In the genomic region with DNA sequence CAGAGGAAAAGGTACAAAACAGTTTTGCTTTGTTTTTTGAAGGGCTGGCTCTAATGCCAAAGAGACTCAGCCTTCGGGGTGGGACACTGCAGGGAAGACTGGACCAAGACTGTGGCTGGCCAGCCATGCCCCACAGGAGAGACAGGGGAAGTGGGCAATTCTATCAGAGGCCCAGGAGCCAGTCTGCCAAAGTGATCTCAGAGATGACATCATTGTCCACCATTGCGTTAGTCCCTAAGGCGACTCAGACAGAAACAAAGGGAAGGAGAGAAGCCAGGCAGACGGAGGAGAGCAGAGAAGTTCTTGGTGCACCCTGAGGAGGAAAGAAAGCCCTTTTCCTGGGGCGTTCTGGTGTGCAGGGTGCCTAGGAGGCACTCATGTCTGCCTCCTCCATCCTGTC, we compare ENCODE assay signal across 11 cellular contexts. TPM values are rescaled to one million over a fixed set of nuclear protein-coding genes. Genes with fewer than 3 reads are reported as not detected.
DNase-seq lines count a peak whose midpoint lies in the region; ATAC-seq and TF ChIP-seq lines count a peak whose summit lies in the region.
"Had no signal": no experiment of that assay in that cellular context is flagged by ENCODE, and none has a peak within 500 bp of the region (broad histone marks: within the 10 kb centered on the region; RNA-seq: fewer than 3 reads in every experiment).

No MANE protein-coding gene starts in this region.

- H3K4me1 Mint-ChIP-seq in activated CD8-positive, alpha-beta memory T cell treated with anti-CD3 and anti-CD28 coated beads, Interleukin-2, amount 10 ng/mL, durations not matched to agents 7 days and 5 days: no peaks in the 10 kb centered on the region

- CTCF ChIA-PET in activated CD8-positive, alpha-beta memory T cell treated with anti-CD3 and anti-CD28 coated beads, Interleukin-2, amount 10 ng/mL, durations not matched to agents 7 days and 5 days (lab: Charles Lee): interaction anchor here (1.4 kb wide), 1 partner anchor 15 kb away, joined by 3 read pairs; no protein-coding TSS in a partner anchor

- H3K4me1 ChIP-seq in osteoblast (ENCODE audit: insufficient read depth, low read length): peaks cover 19% of the 10 kb centered on the region

- ATAC-seq in activated CD8-positive, alpha-beta memory T cell treated with anti-CD3 and anti-CD28 coated beads, Interleukin-2, amount 10 ng/mL, durations not matched to agents 7 days and 5 days: no peak

- no peak overlapping the region for H3K4me2 ChIP-seq in osteoblast (ENCODE audit: insufficient read depth, low read length)

- no peaks in the 10 kb centered on the region for H3K27me3 Mint-ChIP-seq in activated CD8-positive, alpha-beta memory T cell treated with anti-CD3 and anti-CD28 coated beads, Interleukin-2, amount 10 ng/mL, durations not matched to agents 7 days and 5 days

- no peak overlapping the region for H3K4me3 Mint-ChIP-seq in activated CD8-positive, alpha-beta memory T cell treated with anti-CD3 and anti-CD28 coated beads, Interleukin-2, amount 10 ng/mL, durations not matched to agents 7 days and 5 days
- H3K4me3 Mint-ChIP-seq: dendritic cell treated with granulocyte-macrophage colony-stimulating factor and Interleukin-4, amounts not matched to agents 40 ng/mL and 50 ng/mL, for 4 days; IgD-negative memory B cell had no signal

- H3K27ac Mint-ChIP-seq in activated CD8-positive, alpha-beta memory T cell treated with anti-CD3 and anti-CD28 coated beads, Interleukin-2, amount 10 ng/mL, durations not matched to agents 7 days and 5 days: no peak overlapping the region
- H3K27ac Mint-ChIP-seq: dendritic cell treated with granulocyte-macrophage colony-stimulating factor and Interleukin-4, amounts not matched to agents 40 ng/mL and 50 ng/mL, for 4 days had no signal

- peak overlapping the region; percentile 83 for H2AFZ ChIP-seq in osteoblast (ENCODE audit: low read length)

- peak overlapping the region; percentile 66 for H3K27ac ChIP-seq in osteoblast (ENCODE audit: low read depth, low read length)

- H3K36me3 Mint-ChIP-seq in activated CD8-positive, alpha-beta memory T cell treated with anti-CD3 and anti-CD28 coated beads, Interleukin-2, amount 10 ng/mL, durations not matched to agents 7 days and 5 days: no peaks in the 10 kb centered on the region
- H3K36me3 Mint-ChIP-seq: IgD-negative memory B cell had no signal

- H4K20me1 ChIP-seq in osteoblast (ENCODE audit: insufficient read depth, low read length): no peaks in the 10 kb centered on the region

- no peaks in the 10 kb centered on the region for H3K9me3 ChIP-seq in osteoblast (ENCODE audit: low read depth, low read length)

- H3K79me2 ChIP-seq in osteoblast (ENCODE audit: insufficient read depth, low read length): no peaks in the 10 kb centered on the region

- TF ChIP-seq CTCF in epithelial cell of esophagus (IDR thresholded peaks at IDR 0.05; ENCODE audit: insufficient read depth, low read depth, low read length, missing control alignments) (no peak), osteoblast (IDR thresholded peaks at IDR 0.05; ENCODE audit: extremely low read depth, low read depth, low read length) (no peak)

- H3K4me3 ChIP-seq in epithelial cell of esophagus (ENCODE audit: low read length) (no peak overlapping the region), osteoblast (ENCODE audit: insufficient read depth, low read length) (no peak overlapping the region)

- H3K9me3 Mint-ChIP-seq in activated CD8-positive, alpha-beta memory T cell treated with anti-CD3 and anti-CD28 coated beads, Interleukin-2, amount 10 ng/mL, durations not matched to agents 7 days and 5 days (ENCODE audit: low read depth): no peaks in the 10 kb centered on the region
- H3K9me3 Mint-ChIP-seq: dendritic cell treated with granulocyte-macrophage colony-stimulating factor and Interleukin-4, amounts not matched to agents 40 ng/mL and 50 ng/mL, for 4 days; IgD-negative memory B cell had no signal

- peak; percentile 72 for DNase-seq in GM03348 (ENCODE audit: low spot score)
- DNase-seq in NCI-H226: peak; percentile 39
- peak; percentile 79 for DNase-seq in epithelial cell of esophagus (ENCODE audit: low read depth)
- peak; percentile 91 for DNase-seq in osteoblast (ENCODE audit: insufficient read length, low spot score, missing footprints)
- DNase-seq in activated CD8-positive, alpha-beta memory T cell treated with anti-CD3 and anti-CD28 coated beads, Interleukin-2, amount 10 ng/mL, durations not matched to agents 7 days and 5 days: no peak
- DNase-seq in medulla oblongata (ENCODE audit: extremely low spot score): no peak
- no peak for DNase-seq in SHP77 treated with DMSO at 0.1 percent for 48 hours (lab: John Stamatoyannopoulos, UW)
- DNase-seq in SIG-M5 (lab: John Stamatoyannopoulos, UW): no peak
- DNase-seq: retina had no signal

- H3K36me3 ChIP-seq in osteoblast (ENCODE audit: insufficient read depth, low read length): no peaks in the 10 kb centered on the region

- H3K27me3 ChIP-seq in osteoblast (ENCODE audit: insufficient read depth, low read length): no peaks in the 10 kb centered on the region

RNA-seq across cellular contexts. Expression of a gene that starts 26.4 kb away (rescaled TPM):
- total RNA-seq in osteoblast: not detected in 2 replicates
- total RNA-seq in activated CD8-positive, alpha-beta memory T cell treated with anti-CD3 and anti-CD28 coated beads, Interleukin-2, amount 10 ng/mL, durations not matched to agents 7 days and 5 days: not detected

RNA-seq across cellular contexts. Expression of a gene that starts 44.7 kb away (rescaled TPM):
- total RNA-seq in osteoblast: 0.29 and 0.36 TPM in 2 replicates
- not detected for total RNA-seq in activated CD8-positive, alpha-beta memory T cell treated with anti-CD3 and anti-CD28 coated beads, Interleukin-2, amount 10 ng/mL, durations not matched to agents 7 days and 5 days

Comparison
In these comparisons a context has a peak if more than half of its experiments do, and no peak if none do; other contexts are left out.
1. DNase-seq: peak in GM03348 (single experiment), NCI-H226 (single experiment), epithelial cell of esophagus (single experiment) and osteoblast (single experiment); none in activated CD8-positive, alpha-beta memory T cell treated with anti-CD3 and anti-CD28 coated beads, Interleukin-2, amount 10 ng/mL, durations not matched to agents 7 days and 5 days (single experiment), medulla oblongata (single experiment), SHP77 treated with DMSO at 0.1 percent for 48 hours (single experiment) and SIG-M5 (single experiment).